15 cellular contexts compared by ENCODE assay signal in genomic region chr12:43551271-43551970, GRCh38. TPM values are rescaled to one million over a fixed set of nuclear protein-coding genes. Genes with fewer than 3 reads are reported as not detected.
DNase-seq lines count a peak whose midpoint lies in the region; ATAC-seq and TF ChIP-seq lines count a peak whose summit lies in the region.
"Had no signal": no experiment of that assay in that cellular context is flagged by ENCODE, and none has a peak within 500 bp of the region (broad histone marks: within the 10 kb centered on the region; RNA-seq: fewer than 3 reads in every experiment).

No MANE protein-coding gene starts in this region.

- ATAC-seq in HG03108 (IDR thresholded peaks at IDR 0.05; ENCODE audit: unreplicated experiment) = no peak

- intact Hi-C loops in PC-9 (cut with micrococcal nuclease; ENCODE audit: unreplicated experiment) = no loop called here

- H3K9ac ChIP-seq in SK-N-SH (no peak overlapping the region), parathyroid adenoma (no peak overlapping the region)

- TF ChIP-seq CTCF in SK-N-SH (IDR thresholded peaks at IDR 0.05) (no peak), parathyroid adenoma (IDR thresholded peaks at IDR 0.05) (no peak), PC-9 (conservative IDR thresholded peaks at IDR 0.05) (no peak)

- H3K27me3 ChIP-seq in SK-N-SH (ENCODE audit: insufficient read depth) (peaks cover 12% of the 10 kb centered on the region; the same call in 1 of the 2 replicates), iPS DF 6.9 (ENCODE audit: control insufficient read depth, insufficient read depth, low read length) (peaks cover 6% of the 10 kb centered on the region; the same call in 1 of the 2 replicates), parathyroid adenoma (ENCODE audit: control insufficient read depth, insufficient read depth, low read length) (no peaks in the 10 kb centered on the region), PC-9 (ENCODE audit: insufficient read depth, low read depth) (no peaks in the 10 kb centered on the region)

- peak overlapping the region; percentile 76 for H3K4me2 ChIP-seq in SK-N-SH
- H3K4me2 ChIP-seq in parathyroid adenoma (ENCODE audit: low read length) = peak overlapping the region; percentile 58
- H3K4me2 ChIP-seq in PC-9 = no peak overlapping the region

- H3K79me2 ChIP-seq in SK-N-SH (ENCODE audit: insufficient read depth) (no peaks in the 10 kb centered on the region), parathyroid adenoma (no peaks in the 10 kb centered on the region), PC-9 (ENCODE audit: low read depth) (no peaks in the 10 kb centered on the region)

- no peaks in the 10 kb centered on the region for H4K20me1 ChIP-seq in SK-N-SH (ENCODE audit: insufficient read depth)
- H4K20me1 ChIP-seq in PC-9 (ENCODE audit: insufficient read depth) = no peaks in the 10 kb centered on the region

- WGBS in SK-N-SH (ENCODE audit: low lambda C conversion rate) = 17% methylated on average over 29 of the region's 48 CpGs
- WGBS in iPS DF 6.9 (ENCODE audit: insufficient coverage, insufficient read length) = no CpG with 5 or more reads among the region's 48 CpGs

- H3K27ac ChIP-seq in SK-N-SH (ENCODE audit: low read depth in 2 of 2, low read length in 1 of 2) = no peak overlapping the region
- H3K27ac ChIP-seq in iPS DF 6.9 (ENCODE audit: low read length) = no peak overlapping the region
- H3K27ac ChIP-seq in parathyroid adenoma = no peak overlapping the region
- no peak overlapping the region for H3K27ac ChIP-seq in PC-9
- H3K27ac ChIP-seq: skin epidermis had no signal

- in situ Hi-C loops in KBM-7 (cut with MboI; ENCODE audit: low pct_unique_long_range_greater_than_20kb, low sequenced_read_pairs) = no loop called here

- no TSS peak for BruUV-seq in PC-9 (replicated peaks; lab: Mats Ljungman, UMichigan)

- POLR2A ChIA-PET in SK-N-SH (lab: Yijun Ruan, JAX) (no interaction called here), PC-9 (lab: Charles Lee; ENCODE audit: unreplicated experiment) (no interaction called here)

- DNase-seq in GM03348 (ENCODE audit: low spot score) (peak; percentile 3), SK-N-SH (peak; percentile 70), iPS DF 6.9 (ENCODE audit: low read depth, low spot score) (peak; percentile 16), PC-9 (no peak), KBM-7 (no peak)
- DNase-seq in activated CD4-positive, CD25-positive, alpha-beta regulatory T cell treated with anti-CD3 and anti-CD28 coated beads, Interleukin-2, amount 50 U/mL, for 72 hours = no peak
- DNase-seq: activated T-cell treated with anti-CD3 and anti-CD28 coated beads, Interleukin-2, amount 50 U/mL, for 48 hours; CD8-positive, alpha-beta memory T cell; HFFc6; Karpas-422 had no signal

- H3K4me1 ChIP-seq in SK-N-SH (ENCODE audit: control insufficient read depth in 1 of 2, insufficient read depth in 2 of 2, low read depth in 1 of 2, low read length in 1 of 2) (peaks cover 0 to 13% of the 10 kb centered on the region in 2 experiments; a peak in 1 of 4 replicates), iPS DF 6.9 (ENCODE audit: control insufficient read depth, insufficient read depth, low read length) (no peaks in the 10 kb centered on the region; the same call in 1 of the 2 replicates), parathyroid adenoma (no peaks in the 10 kb centered on the region), PC-9 (replicated peaks; ENCODE audit: insufficient read depth) (no peaks in the 10 kb centered on the region)

- H3K4me3 ChIP-seq in SK-N-SH (ENCODE audit: low read depth in 2 of 2, low read length in 1 of 2) = peak overlapping the region; percentile 49; a peak in 2 of 4 replicates
- H3K4me3 ChIP-seq in iPS DF 6.9 (ENCODE audit: low read length) = peak overlapping the region; percentile 59; the same call in 1 of the 2 replicates
- H3K4me3 ChIP-seq in parathyroid adenoma (ENCODE audit: low read depth, low read length) = peak overlapping the region; percentile 37
- H3K4me3 ChIP-seq in PC-9 = no peak overlapping the region

- no peaks in the 10 kb centered on the region for H3K36me3 ChIP-seq in SK-N-SH (replicated peaks in 1 of 2; ENCODE audit: control insufficient read depth in 1 of 2, insufficient read depth in 2 of 2, low read length in 1 of 2)
- no peaks in the 10 kb centered on the region for H3K36me3 ChIP-seq in iPS DF 6.9 (ENCODE audit: control insufficient read depth, insufficient read depth, low read length)
- no peaks in the 10 kb centered on the region for H3K36me3 ChIP-seq in parathyroid adenoma (ENCODE audit: control insufficient read depth, insufficient read depth, low read length)
- no peaks in the 10 kb centered on the region for H3K36me3 ChIP-seq in PC-9 (ENCODE audit: low read depth)

- no peak for TF ChIP-seq RAD21 in SK-N-SH (IDR thresholded peaks at IDR 0.05; ENCODE audit: low read length)

- TF ChIP-seq EP300 in SK-N-SH (IDR thresholded peaks at IDR 0.05; ENCODE audit: borderline replicate concordance in 1 of 2, low read depth in 1 of 2, low read length in 1 of 2) = no peak

- CTCF ChIA-PET in SK-N-SH (lab: Yijun Ruan, JAX) = interaction anchor here (0.9 to 1.4 kb wide), 5 partner anchors 16 to 331 kb away, joined by 3 to 5 read pairs (median 3); no protein-coding TSS in a partner anchor
- CTCF ChIA-PET in PC-9 (lab: Charles Lee) = no interaction called here

- H3K9me2 ChIP-seq in SK-N-SH = no peaks in the 10 kb centered on the region
- H3K9me2 ChIP-seq in PC-9 (ENCODE audit: insufficient read depth) = no peaks in the 10 kb centered on the region; the same call in 1 of the 2 replicates

- H3K9me3 ChIP-seq in SK-N-SH (no peaks in the 10 kb centered on the region), iPS DF 6.9 (ENCODE audit: control insufficient read depth, insufficient read depth, low read length) (no peaks in the 10 kb centered on the region), parathyroid adenoma (ENCODE audit: control insufficient read depth, low read length) (no peaks in the 10 kb centered on the region), PC-9 (ENCODE audit: insufficient read depth, low read depth) (peaks cover 4% of the 10 kb centered on the region; the same call in 1 of the 2 replicates)

- H3F3A ChIP-seq in SK-N-SH (replicated peaks; ENCODE audit: insufficient read depth) (no peaks in the 10 kb centered on the region), PC-9 (ENCODE audit: insufficient read depth, low read depth) (no peaks in the 10 kb centered on the region)

- H2AFZ ChIP-seq in SK-N-SH (ENCODE audit: low read depth) = no peak overlapping the region
- peak overlapping the region; percentile 12 for H2AFZ ChIP-seq in parathyroid adenoma
- no peak overlapping the region for H2AFZ ChIP-seq in PC-9

TF ChIP-seq in SK-N-SH, 30 proteins besides CTCF, POLR2A, EP300 and RAD21:
- TF ChIP-seq NRF1 (IDR thresholded peaks at IDR 0.05; ENCODE audit: low read depth, low read length) (no peak), GABPA (IDR thresholded peaks at IDR 0.05; ENCODE audit: low read depth) (no peak), MXI1 (IDR thresholded peaks at IDR 0.05; ENCODE audit: low read depth, low read length) (peak; percentile 38; the same call in 1 of the 2 replicates)

RNA-seq across cellular contexts. Expression of gene ADAMTS20, which starts 0.6 kb away (rescaled TPM):
- not detected in 2 replicates for polyA plus RNA-seq in SK-N-SH (2012; rRNA removed)
- 0.01 TPM in 1 of 2 replicates, not detected in the other for polyA plus RNA-seq in SK-N-SH (2012; cell fraction: cytosol; rRNA removed)
- not detected in 2 replicates for polyA plus RNA-seq in SK-N-SH (2012; cell fraction: nucleus; rRNA removed)
- total RNA-seq in PC-9 (2021) = 1.0 and 1.6 TPM in 2 replicates
- total RNA-seq: CD8-positive, alpha-beta memory T cell; HFFc6; lung microvascular endothelial cell; RPMI7951 had no signal
- polyA plus RNA-seq: CD8-positive, alpha-beta memory T cell had no signal

Comparison
In these comparisons a context has a peak if more than half of its experiments do, and no peak if none do; other contexts are left out.
1. DNase-seq: peak in GM03348 (single experiment), SK-N-SH (single experiment) and iPS DF 6.9 (single experiment); none in PC-9 (0 of 2), KBM-7 (single experiment) and activated CD4-positive, CD25-positive, alpha-beta regulatory T cell treated with anti-CD3 and anti-CD28 coated beads, Interleukin-2, amount 50 U/mL, for 72 hours (single experiment).